ENCODE assay signal across 22 cellular contexts in the genomic region with DNA sequence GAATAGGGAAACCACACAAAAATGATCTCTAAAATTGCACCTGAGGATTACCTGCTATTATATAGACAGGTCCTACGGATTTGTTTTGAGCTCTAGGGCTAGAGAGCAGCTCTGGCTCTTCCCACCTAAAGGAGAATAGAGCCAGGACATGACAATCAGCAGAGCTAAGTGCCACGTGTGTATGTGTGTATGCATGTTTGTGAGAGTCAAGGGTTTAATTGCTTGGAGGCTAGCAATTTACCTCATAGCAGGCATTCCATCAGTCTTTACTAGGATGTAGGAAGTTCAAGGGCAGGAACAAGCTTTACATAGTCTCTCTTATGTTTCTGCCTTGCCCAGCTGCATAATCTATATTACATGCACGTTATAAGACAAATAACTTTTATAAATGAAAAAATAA.
DNase-seq lines count a peak whose midpoint lies in the region; ATAC-seq and TF ChIP-seq lines count a peak whose summit lies in the region.
"Had no signal": no experiment of that assay in that cellular context is flagged by ENCODE, and none has a peak within 500 bp of the region (broad histone marks: within the 10 kb centered on the region; RNA-seq: fewer than 3 reads in every experiment).

No MANE protein-coding gene starts in this region.

- no peaks in the 10 kb centered on the region for H3K27me3 Mint-ChIP-seq in neural progenitor cell (ENCODE audit: insufficient read depth, low read depth)
- H3K27me3 Mint-ChIP-seq: CD4-positive, alpha-beta memory T cell had no signal

- no peak overlapping the region for H2BK5ac ChIP-seq in mesenchymal stem cell (ENCODE audit: low read depth, low read length, poor library complexity, severe bottlenecking)

- 17% methylated on average over 3 of the region's 3 CpGs for WGBS in hepatocyte (ENCODE audit: low lambda C conversion rate, missing lambda C conversion rate)
- 15% methylated on average over 2 of the region's 3 CpGs for WGBS in mesenchymal stem cell

- BruUV-seq in PC-9 (replicated peaks; lab: Mats Ljungman, UMichigan) = no TSS peak

- no peak overlapping the region for H3K27ac Mint-ChIP-seq in neural progenitor cell
- H3K27ac Mint-ChIP-seq: CD4-positive, alpha-beta memory T cell had no signal

- CTCF ChIA-PET in PC-9 (lab: Charles Lee) = no interaction called here

- H3K4me1 ChIP-seq in PC-9 (replicated peaks; ENCODE audit: insufficient read depth) (no peaks in the 10 kb centered on the region), hepatocyte (ENCODE audit: insufficient read depth) (peaks cover 5% of the 10 kb centered on the region), mesenchymal stem cell (ENCODE audit: control insufficient read depth, insufficient read depth, low read depth, low read length) (no peaks in the 10 kb centered on the region), neural progenitor cell (no peaks in the 10 kb centered on the region)
- H3K4me1 ChIP-seq: A549 had no signal

- no peak for ATAC-seq in stimulated activated naive CD8-positive, alpha-beta T cell treated with anti-CD3 and anti-CD28 coated beads, Interleukin-15, Interleukin-2, amounts not matched to agents 100 U/mL and 50 U/mL, for 24 hours
- no peak for ATAC-seq in HG03342 (IDR thresholded peaks at IDR 0.05; ENCODE audit: unreplicated experiment)
- ATAC-seq: A549 had no signal

- TF ChIP-seq CTCF in PC-9 (conservative IDR thresholded peaks at IDR 0.05) = no peak
- TF ChIP-seq CTCF in hepatocyte (IDR thresholded peaks at IDR 0.05; ENCODE audit: poor library complexity) = no peak
- no peak for TF ChIP-seq CTCF in neural progenitor cell (IDR thresholded peaks at IDR 0.05)

- POLR2A ChIA-PET in PC-9 (lab: Charles Lee; ENCODE audit: unreplicated experiment) = no interaction called here

- H3K4ac ChIP-seq in mesenchymal stem cell (ENCODE audit: low read depth in 1 of 2, low read length in 2 of 2) = no peak overlapping the region

- peak; percentile 2 for DNase-seq in NCI-H1105 treated with DMSO at 0.1 percent for 48 hours (lab: John Stamatoyannopoulos, UW)
- no peak for DNase-seq in NCI-H1105 (lab: John Stamatoyannopoulos, UW)
- no peak for DNase-seq in PC-9
- DNase-seq in hepatocyte (ENCODE audit: low spot score) = peak; percentile 16
- DNase-seq in mesenchymal stem cell = peak; percentile 5
- no peak for DNase-seq in stimulated activated naive CD8-positive, alpha-beta T cell treated with anti-CD3 and anti-CD28 coated beads, Interleukin-15, Interleukin-2, amounts not matched to agents 100 U/mL and 50 U/mL, for 24 hours
- DNase-seq in neural progenitor cell (ENCODE audit: low spot score) = no peak
- DNase-seq: ACHN; AML-193; C1 segment of cervical spinal cord; Calu3; CD4-positive, alpha-beta memory T cell; COR-L47; DMS53; DMS79 treated with DMSO at 0.1 percent for 48 hours; GF-D8; GOT3; H7; HCEC 1CT had no signal

- H3K27ac ChIP-seq in PC-9 (no peak overlapping the region), hepatocyte (no peak overlapping the region), mesenchymal stem cell (ENCODE audit: low read length, poor library complexity, severe bottlenecking) (no peak overlapping the region), neural progenitor cell (no peak overlapping the region)
- H3K27ac ChIP-seq: 22Rv1, A549 had no signal

- no peaks in the 10 kb centered on the region for H3K4me1 Mint-ChIP-seq in neural progenitor cell
- H3K4me1 Mint-ChIP-seq: CD4-positive, alpha-beta memory T cell had no signal

- H3K36me3 Mint-ChIP-seq in neural progenitor cell = no peaks in the 10 kb centered on the region
- H3K36me3 Mint-ChIP-seq: CD4-positive, alpha-beta memory T cell had no signal

- H4K20me1 ChIP-seq in PC-9 (ENCODE audit: insufficient read depth) (no peaks in the 10 kb centered on the region), hepatocyte (ENCODE audit: insufficient read depth, poor library complexity, severe bottlenecking) (no peaks in the 10 kb centered on the region), neural progenitor cell (ENCODE audit: low read depth) (no peaks in the 10 kb centered on the region)

- H3K14ac ChIP-seq in mesenchymal stem cell (ENCODE audit: low read length in 2 of 2) = no peak overlapping the region

- no peaks in the 10 kb centered on the region for H3K9me2 ChIP-seq in PC-9 (ENCODE audit: insufficient read depth)
- no peaks in the 10 kb centered on the region for H3K9me2 ChIP-seq in hepatocyte (replicated peaks; ENCODE audit: insufficient read depth)

- H4K8ac ChIP-seq in mesenchymal stem cell (ENCODE audit: low read length) = no peak overlapping the region

- H3K9me3 ChIP-seq in PC-9 (ENCODE audit: insufficient read depth, low read depth) (no peaks in the 10 kb centered on the region), hepatocyte (ENCODE audit: low read depth) (no peaks in the 10 kb centered on the region), mesenchymal stem cell (ENCODE audit: control insufficient read depth, low read length) (peaks cover 18% of the 10 kb centered on the region), neural progenitor cell (ENCODE audit: low read depth) (no peaks in the 10 kb centered on the region)
- H3K9me3 ChIP-seq: A549 had no signal

- H2AFZ ChIP-seq in PC-9 = 0 out of 2 replicates have a peak overlapping the region, but pooled peaks have one; percentile 7
- H2AFZ ChIP-seq in hepatocyte = peak overlapping the region; percentile 3
- H2AFZ ChIP-seq in mesenchymal stem cell (ENCODE audit: low read depth, low read length) = no peak overlapping the region
- H2AFZ ChIP-seq in neural progenitor cell (replicated peaks) = no peak overlapping the region

- H3K27me3 ChIP-seq in PC-9 (ENCODE audit: insufficient read depth, low read depth) = no peaks in the 10 kb centered on the region
- H3K27me3 ChIP-seq in hepatocyte = no peaks in the 10 kb centered on the region
- H3K27me3 ChIP-seq in mesenchymal stem cell (ENCODE audit: control insufficient read depth in 1 of 2, insufficient read depth in 1 of 2, low read length in 2 of 2) = no peaks in the 10 kb centered on the region
- H3K27me3 ChIP-seq in neural progenitor cell = no peaks in the 10 kb centered on the region

- H3K4me2 ChIP-seq in PC-9 (no peak overlapping the region), hepatocyte (no peak overlapping the region), mesenchymal stem cell (ENCODE audit: low read length, poor library complexity, severe bottlenecking) (no peak overlapping the region), neural progenitor cell (no peak overlapping the region)
- H3K4me2 ChIP-seq: A549 had no signal

- H3K79me2 ChIP-seq in PC-9 (ENCODE audit: low read depth) (no peaks in the 10 kb centered on the region), hepatocyte (no peaks in the 10 kb centered on the region), neural progenitor cell (ENCODE audit: low read depth) (no peaks in the 10 kb centered on the region)

- H3K9me3 Mint-ChIP-seq in neural progenitor cell = peaks cover 2% of the 10 kb centered on the region

- H3K36me3 ChIP-seq in PC-9 (ENCODE audit: low read depth) = no peaks in the 10 kb centered on the region
- H3K36me3 ChIP-seq in hepatocyte (replicated peaks; ENCODE audit: insufficient read depth, low read depth) = no peaks in the 10 kb centered on the region
- H3K36me3 ChIP-seq in mesenchymal stem cell (ENCODE audit: control insufficient read depth in 1 of 2, insufficient read depth in 2 of 2, low read depth in 1 of 2, low read length in 2 of 2) = no peaks in the 10 kb centered on the region
- no peaks in the 10 kb centered on the region for H3K36me3 ChIP-seq in neural progenitor cell

- no peaks in the 10 kb centered on the region for H3F3A ChIP-seq in PC-9 (ENCODE audit: insufficient read depth, low read depth)
- H3F3A ChIP-seq in neural progenitor cell (ENCODE audit: low read depth) = no peaks in the 10 kb centered on the region

- H3K79me1 ChIP-seq in mesenchymal stem cell (replicated peaks; ENCODE audit: low read length, poor library complexity, severe bottlenecking) = no peaks in the 10 kb centered on the region

- no peak overlapping the region for H2BK15ac ChIP-seq in mesenchymal stem cell (ENCODE audit: low read depth, poor library complexity, severe bottlenecking)

- H3K4me3 Mint-ChIP-seq in neural progenitor cell = no peak overlapping the region
- H3K4me3 Mint-ChIP-seq: CD4-positive, alpha-beta memory T cell had no signal

- no peak overlapping the region for H4K91ac ChIP-seq in mesenchymal stem cell (ENCODE audit: low read length)

- peak overlapping the region in 1 of 2 experiments; percentile 48 for H3K18ac ChIP-seq in mesenchymal stem cell (ENCODE audit: low read depth in 1 of 2, low read length in 2 of 2)

- H2BK12ac ChIP-seq in mesenchymal stem cell (ENCODE audit: low read length in 2 of 2) = no peak overlapping the region

- H3K4me3 ChIP-seq in PC-9 (no peak overlapping the region), hepatocyte (no peak overlapping the region), mesenchymal stem cell (ENCODE audit: insufficient read depth in 1 of 2, low read depth in 1 of 2, low read length in 2 of 2) (no peak overlapping the region), neural progenitor cell (no peak overlapping the region)
- H3K4me3 ChIP-seq: A549 had no signal

- intact Hi-C loops in PC-9 (cut with micrococcal nuclease; ENCODE audit: unreplicated experiment) = no loop called here

- H3K9ac ChIP-seq in mesenchymal stem cell (ENCODE audit: low read length) (no peak overlapping the region), neural progenitor cell (no peak overlapping the region)

- no peak overlapping the region for H3K23ac ChIP-seq in mesenchymal stem cell (ENCODE audit: low read length in 2 of 2)

- H2AK5ac ChIP-seq in mesenchymal stem cell (ENCODE audit: low read length, severe bottlenecking) = no peak overlapping the region

- no peak overlapping the region for H2BK120ac ChIP-seq in mesenchymal stem cell (ENCODE audit: low read depth, low read length)

Comparison
In these comparisons a context has a peak if more than half of its experiments do, and no peak if none do; other contexts are left out.
1. DNase-seq: peak in NCI-H1105 treated with DMSO at 0.1 percent for 48 hours (single experiment), hepatocyte (single experiment) and mesenchymal stem cell (single experiment); none in NCI-H1105 (single experiment), PC-9 (0 of 2), stimulated activated naive CD8-positive, alpha-beta T cell treated with anti-CD3 and anti-CD28 coated beads, Interleukin-15, Interleukin-2, amounts not matched to agents 100 U/mL and 50 U/mL, for 24 hours (single experiment) and neural progenitor cell (single experiment).
2. H2AFZ ChIP-seq: peak in PC-9 (single experiment) and hepatocyte (single experiment); none in mesenchymal stem cell (single experiment) and neural progenitor cell (single experiment).